Comparison of ENCODE assay signal across 1 cellular context in genomic region chr3:187762792-187763191, GRCh38.
A peak's percentile ranks its signal among the peaks of the same experiment; 100 is the strongest.
TF ChIP-seq lines count a peak whose summit lies in the region.

No MANE protein-coding gene starts in this region.

TF ChIP-seq in HepG2, 621 proteins besides CTCF, POLR2A, EP300 and RAD21 (continued from another document):
- TF ChIP-seq ZNF609 (CRISPR knock-in tag; IDR thresholded peaks at IDR 0.05; ENCODE audit: borderline replicate concordance) (peak; percentile 68; the same call in 1 of the 2 replicates), PRDM4 (CRISPR knock-in tag; IDR thresholded peaks at IDR 0.05; ENCODE audit: borderline replicate concordance) (no peak), ZBTB25 (CRISPR knock-in tag; IDR thresholded peaks at IDR 0.05) (no peak), ZNF263 (CRISPR knock-in tag; IDR thresholded peaks at IDR 0.05) (no peak), ZNF670 (CRISPR knock-in tag; IDR thresholded peaks at IDR 0.05; ENCODE audit: borderline replicate concordance) (peak; percentile 44; the same call in 1 of the 2 replicates), SMAD1 (CRISPR knock-in tag; IDR thresholded peaks at IDR 0.05; ENCODE audit: borderline replicate concordance, low read depth) (no peak), PLRG1 (conservative IDR thresholded peaks at IDR 0.05) (no peak), RARA (CRISPR knock-in tag; IDR thresholded peaks at IDR 0.05) (peak; percentile 49; the same call in 1 of the 2 replicates), ONECUT2 (CRISPR knock-in tag; IDR thresholded peaks at IDR 0.05) (0 out of 2 replicates have a peak, but pooled peaks have one; percentile 29), ZNF747 (CRISPR knock-in tag; IDR thresholded peaks at IDR 0.05; ENCODE audit: borderline replicate concordance) (no peak), HMGXB4 (CRISPR knock-in tag; IDR thresholded peaks at IDR 0.05; ENCODE audit: borderline replicate concordance in 1 of 2, low read depth in 1 of 2) (no peak), LCORL (IDR thresholded peaks at IDR 0.05) (no peak), LCORL (CRISPR knock-in tag; IDR thresholded peaks at IDR 0.05) (no peak), ETV6 (CRISPR knock-in tag; conservative IDR thresholded peaks at IDR 0.05) (no peak)
